11 cellular contexts compared by ENCODE assay signal in genomic region chr10:1488970-1489548, GRCh38.
DNase-seq lines count a peak whose midpoint lies in the region; ATAC-seq and TF ChIP-seq lines count a peak whose summit lies in the region.
"Had no signal": no experiment of that assay in that cellular context is flagged by ENCODE, and none has a peak within 500 bp of the region (broad histone marks: within the 10 kb centered on the region; RNA-seq: fewer than 3 reads in every experiment).

No MANE protein-coding gene starts in this region.

- 59 to 72% (median 70%) methylated on average over 20 of the region's 20 CpGs for WGBS in spleen, 5 donors
- WGBS in smooth muscle cell (ENCODE audit: low lambda C conversion rate) = 92% methylated on average over 20 of the region's 20 CpGs

- H3F3A ChIP-seq in smooth muscle cell (ENCODE audit: low read depth) = no peaks in the 10 kb centered on the region

- no peak overlapping the region for H2AFZ ChIP-seq in smooth muscle cell (ENCODE audit: low read depth)

- peak; percentile 22 for DNase-seq in NCI-H510A treated with DMSO at 0.1 percent for 48 hours (lab: John Stamatoyannopoulos, UW)
- no peak for DNase-seq in NCI-H510A (lab: John Stamatoyannopoulos, UW)
- peak; percentile 9 for DNase-seq in H7
- peak; percentile 90 for DNase-seq in spleen
- DNase-seq in smooth muscle cell (lab: John Stamatoyannopoulos, UW; ENCODE audit: unreplicated experiment) = no peak
- no peak for DNase-seq in activated T-cell treated with anti-CD3 and anti-CD28 coated beads, Interleukin-2, amount 50 U/mL, for 1 hour
- DNase-seq in DMS153 treated with DMSO at 0.1 percent for 48 hours (lab: John Stamatoyannopoulos, UW; ENCODE audit: unreplicated experiment) = no peak
- DNase-seq: activated CD4-positive, alpha-beta T cell treated with anti-CD3 and anti-CD28 coated beads, Interleukin-2, amount 10 ng/mL, durations not matched to agents 24 days and 14 days; glutamatergic neuron had no signal

- H3K9ac ChIP-seq in smooth muscle cell (ENCODE audit: low read depth) = no peak overlapping the region

- peak; percentile 97 for ATAC-seq in HG03558 (IDR thresholded peaks at IDR 0.05; ENCODE audit: extremely low read depth, unreplicated experiment)
- ATAC-seq: A549 had no signal

- no peak for TF ChIP-seq POLR2A in spleen (IDR thresholded peaks at IDR 0.05)

- TF ChIP-seq CTCF in spleen (IDR thresholded peaks at IDR 0.05 in 8 of 11, conservative IDR thresholded peaks at IDR 0.05 in 3 of 11) = peak in 1 of 11 experiments; percentile 21
- no peak for TF ChIP-seq CTCF in smooth muscle cell (IDR thresholded peaks at IDR 0.05; ENCODE audit: borderline replicate concordance, insufficient read depth, poor library complexity, severe bottlenecking)

- H3K36me3 ChIP-seq in H7 (replicated peaks; ENCODE audit: control insufficient read depth, insufficient read depth, low read length) = no peaks in the 10 kb centered on the region
- no peaks in the 10 kb centered on the region for H3K36me3 ChIP-seq in spleen
- no peaks in the 10 kb centered on the region for H3K36me3 ChIP-seq in smooth muscle cell (ENCODE audit: low read depth)

- H3K4me3 ChIP-seq in H7 (ENCODE audit: insufficient read depth, low read depth, low read length) (no peak overlapping the region), spleen (peak overlapping the region in 1 of 8 donors; percentile 34), smooth muscle cell (no peak overlapping the region)
- H3K4me3 ChIP-seq: A549 had no signal

- H3K79me2 ChIP-seq in smooth muscle cell (ENCODE audit: low read depth) = no peaks in the 10 kb centered on the region

- intact Hi-C loops in spleen (cut with DNase I; ENCODE audit: low total_unique reads) = no loop called here

- H3K27me3 ChIP-seq in H7 (ENCODE audit: control insufficient read depth, insufficient read depth, low read length) (no peaks in the 10 kb centered on the region), spleen (replicated peaks in 1 of 7) (peaks cover 0 to 6% (median 0%) of the 10 kb centered on the region in 7 donors), smooth muscle cell (ENCODE audit: low read depth) (peaks cover 14% of the 10 kb centered on the region)

- H3K4me1 ChIP-seq in spleen (peaks cover 0 to 40% (median 8%) of the 10 kb centered on the region in 6 donors), smooth muscle cell (ENCODE audit: low read depth) (no peaks in the 10 kb centered on the region)
- H3K4me1 ChIP-seq: A549 had no signal

- H4K20me1 ChIP-seq in smooth muscle cell (ENCODE audit: low read depth) = no peaks in the 10 kb centered on the region

- H3K27ac ChIP-seq in spleen (peak overlapping the region in 4 of 8 donors; percentile 10 to 62 (median 44)), smooth muscle cell (ENCODE audit: low read depth) (no peak overlapping the region)
- H3K27ac ChIP-seq: A549 had no signal

- no peaks in the 10 kb centered on the region for H3K9me3 ChIP-seq in spleen
- no peaks in the 10 kb centered on the region for H3K9me3 ChIP-seq in smooth muscle cell (replicated peaks; ENCODE audit: low read depth)
- H3K9me3 ChIP-seq: A549 had no signal

- H3K4me2 ChIP-seq in smooth muscle cell = no peak overlapping the region
- H3K4me2 ChIP-seq: A549 had no signal

Comparison
In these comparisons a context has a peak if more than half of its experiments do, and no peak if none do; other contexts are left out.
1. DNase-seq: peak in NCI-H510A treated with DMSO at 0.1 percent for 48 hours (single experiment), H7 (single experiment) and spleen (single experiment); none in NCI-H510A (single experiment), smooth muscle cell (single experiment), activated T-cell treated with anti-CD3 and anti-CD28 coated beads, Interleukin-2, amount 50 U/mL, for 1 hour (single experiment) and DMS153 treated with DMSO at 0.1 percent for 48 hours (single experiment).